10 cellular contexts compared by ENCODE assay signal in the genomic region with DNA sequence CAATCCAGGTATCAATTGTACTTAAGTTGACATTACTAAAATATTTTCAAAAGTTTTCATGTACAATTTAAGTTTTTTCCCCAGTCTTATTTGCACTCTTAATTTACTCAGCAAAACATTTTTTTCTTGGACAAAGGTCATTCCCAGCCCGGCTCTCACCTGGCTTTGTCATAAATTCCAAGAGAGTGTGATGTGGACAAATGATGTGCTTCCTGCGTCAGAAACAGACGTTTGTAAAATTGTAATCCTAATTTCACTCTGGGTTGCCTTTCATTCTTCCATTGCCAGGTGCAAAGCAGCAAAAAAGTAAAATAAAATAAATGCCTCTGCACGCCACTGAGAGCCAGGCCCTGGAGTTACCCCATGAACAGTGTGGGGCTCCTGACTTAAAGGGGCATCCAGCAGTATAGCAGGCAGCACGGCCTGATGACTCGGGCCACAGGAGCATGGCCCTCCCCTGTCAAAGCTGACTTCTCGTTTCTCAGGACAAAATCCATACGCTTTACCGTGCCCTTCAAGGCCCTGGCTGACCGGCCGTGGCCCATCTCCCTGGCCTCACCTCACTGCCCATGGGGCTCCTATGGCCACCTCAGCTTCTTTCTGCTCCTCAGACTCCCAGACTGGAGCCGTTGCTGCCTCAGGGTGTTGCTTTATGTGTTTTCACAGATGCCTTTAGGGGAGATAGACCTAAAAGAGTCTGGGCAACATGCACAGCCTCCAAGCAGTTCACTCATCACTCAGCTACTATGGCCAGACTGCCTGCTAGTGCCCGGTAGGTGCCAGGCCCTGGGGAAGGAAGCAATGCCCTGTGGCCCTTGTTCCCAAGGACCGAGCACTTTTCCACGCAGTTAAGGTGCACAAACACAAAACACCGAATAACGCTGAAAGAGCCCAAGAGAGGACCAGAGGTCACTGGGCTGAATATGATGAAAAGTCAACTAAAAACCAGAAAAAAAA. TPM values are rescaled to one million over a fixed set of nuclear protein-coding genes. Genes with fewer than 3 reads are reported as not detected.
DNase-seq lines count a peak whose midpoint lies in the region; ATAC-seq and TF ChIP-seq lines count a peak whose summit lies in the region.
"Had no signal": no experiment of that assay in that cellular context is flagged by ENCODE, and none has a peak within 500 bp of the region (broad histone marks: within the 10 kb centered on the region; RNA-seq: fewer than 3 reads in every experiment).

No MANE protein-coding gene starts in this region.

- peaks cover 2% of the 10 kb centered on the region for H3K9me3 Mint-ChIP-seq in activated naive CD4-positive, alpha-beta T cell treated with anti-CD3 and anti-CD28 coated beads for 36 hours

- peak overlapping the region; percentile 57 to 90 (median 78) for H3K27ac ChIP-seq in stomach

- intact Hi-C loops in activated naive CD4-positive, alpha-beta T cell treated with anti-CD3 and anti-CD28 coated beads for 36 hours (cut with micrococcal nuclease) = loop anchor here (5.0 kb wide), 3 partner anchors 533 to 1417 kb away; a partner anchor contains a TSS
- intact Hi-C loops in stomach (cut with DNase I; ENCODE audit: low total_unique reads) = loop anchor here (10.0 kb wide), 1 partner anchor 84 kb away; no protein-coding TSS in a partner anchor

- 57 to 75% (median 66%) methylated on average over 17 of the region's 17 CpGs for WGBS in stomach, 5 donors

- peaks cover 0 to 48% (median 44%) of the 10 kb centered on the region in 4 donors for H3K4me1 ChIP-seq in stomach

- H3K27me3 ChIP-seq in stomach = no peaks in the 10 kb centered on the region

- ATAC-seq in GM18909 (IDR thresholded peaks at IDR 0.05; ENCODE audit: poor library complexity, unreplicated experiment) = no peak

- peak overlapping the region; percentile 41 for H3K27ac Mint-ChIP-seq in activated naive CD4-positive, alpha-beta T cell treated with anti-CD3 and anti-CD28 coated beads for 36 hours

- CTCF ChIA-PET in activated naive CD4-positive, alpha-beta T cell treated with anti-CD3 and anti-CD28 coated beads for 36 hours (lab: Charles Lee) = interaction anchor here (1.3 to 4.0 kb wide), 5 partner anchors 26 to 470 kb away, joined by 3 to 37 read pairs (median 4); no protein-coding TSS in a partner anchor

- H3K9me3 ChIP-seq in stomach = no peaks in the 10 kb centered on the region

- no peaks in the 10 kb centered on the region for H3K27me3 Mint-ChIP-seq in activated naive CD4-positive, alpha-beta T cell treated with anti-CD3 and anti-CD28 coated beads for 36 hours (ENCODE audit: low read depth)

- H3K4me3 ChIP-seq in stomach = peak overlapping the region in 2 of 4 donors; percentile 12 to 57

- TF ChIP-seq EP300 in stomach (IDR thresholded peaks at IDR 0.05) = no peak

- peak overlapping the region; percentile 82 for H3K4me3 Mint-ChIP-seq in activated naive CD4-positive, alpha-beta T cell treated with anti-CD3 and anti-CD28 coated beads for 36 hours
- H3K4me3 Mint-ChIP-seq: neural crest cell had no signal

- no peaks in the 10 kb centered on the region for H3K36me3 Mint-ChIP-seq in activated naive CD4-positive, alpha-beta T cell treated with anti-CD3 and anti-CD28 coated beads for 36 hours (ENCODE audit: low read depth)

- H3K4me1 Mint-ChIP-seq in activated naive CD4-positive, alpha-beta T cell treated with anti-CD3 and anti-CD28 coated beads for 36 hours (ENCODE audit: low read depth) = peaks cover 54% of the 10 kb centered on the region

- no peak for TF ChIP-seq POLR2A in stomach (IDR thresholded peaks at IDR 0.05)

- no peak for DNase-seq in activated naive CD4-positive, alpha-beta T cell treated with anti-CD3 and anti-CD28 coated beads for 36 hours
- DNase-seq in activated naive CD4-positive, alpha-beta T cell treated with anti-CD3 and anti-CD28 coated beads, Interleukin-2, amount 50 U/mL, for 16 hours = no peak
- DNase-seq in OCI-M1 (lab: John Stamatoyannopoulos, UW) (peak; percentile 4), islet precursor cell (peak; percentile 55), stomach (no peak), iPS-NIHi7 (ENCODE audit: extremely low spot score) (no peak), occipital lobe (lab: John Stamatoyannopoulos, UW) (no peak)
- DNase-seq: NCI-H1436 had no signal

- no peak for TF ChIP-seq CTCF in stomach (IDR thresholded peaks at IDR 0.05)

- no peaks in the 10 kb centered on the region for H3K36me3 ChIP-seq in stomach

RNA-seq across cellular contexts. Expression of a gene that starts 7.6 kb away (rescaled TPM):
- 10 to 100 TPM; 11.4 to 12.2 TPM for total RNA-seq in activated naive CD4-positive, alpha-beta T cell treated with anti-CD3 and anti-CD28 coated beads for 36 hours
- 10 to 100 TPM; 13.6 to 47.8 (median 28.6) TPM for total RNA-seq in stomach
- 1 to 10 TPM; 1.5 to 4.5 (median 3.4) TPM for polyA plus RNA-seq in stomach
- 18.6 TPM for total RNA-seq in occipital lobe

RNA-seq across cellular contexts. Expression of a gene that starts 21.9 kb away (rescaled TPM):
- total RNA-seq in activated naive CD4-positive, alpha-beta T cell treated with anti-CD3 and anti-CD28 coated beads for 36 hours = 10 to 100 TPM; 16.4 to 19.3 TPM
- total RNA-seq in stomach = 10 to 100 TPM; 26.3 to 44.6 (median 40.0) TPM
- polyA plus RNA-seq in stomach = 10 to 100 TPM; 27.5 to 87.4 (median 52.7) TPM
- total RNA-seq in occipital lobe = 35.6 TPM

Comparison
In these comparisons a context has a peak if more than half of its experiments do, and no peak if none do; other contexts are left out.
1. DNase-seq: peak in OCI-M1 (single experiment) and islet precursor cell (single experiment); none in activated naive CD4-positive, alpha-beta T cell treated with anti-CD3 and anti-CD28 coated beads for 36 hours (single experiment), activated naive CD4-positive, alpha-beta T cell treated with anti-CD3 and anti-CD28 coated beads, Interleukin-2, amount 50 U/mL, for 16 hours (single experiment), stomach (single experiment), iPS-NIHi7 (single experiment) and occipital lobe (single experiment).